ENCODE assay signal across 23 cellular contexts in the genomic region with DNA sequence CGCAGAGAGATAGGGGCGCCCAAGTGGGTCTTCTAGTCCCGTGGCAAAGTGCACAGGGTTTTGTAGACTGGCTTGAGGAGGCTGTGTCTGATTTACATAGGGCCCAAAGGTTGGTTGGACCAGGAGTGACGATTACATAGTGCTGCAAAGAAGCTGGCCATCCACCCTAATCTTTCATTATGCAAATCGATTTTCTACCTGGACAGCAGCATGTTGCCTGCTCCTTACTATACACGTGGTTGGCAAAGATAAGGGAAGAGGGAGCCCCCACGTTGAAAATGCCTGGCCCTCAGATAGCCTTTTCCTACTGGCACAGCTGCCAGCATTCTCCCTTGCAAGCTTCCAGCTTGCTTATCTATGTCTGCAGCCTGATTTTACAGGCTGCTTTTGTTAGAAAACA. TPM values are rescaled to one million over a fixed set of nuclear protein-coding genes. Genes with fewer than 3 reads are reported as not detected.
"Had no signal": no experiment of that assay in that cellular context is flagged by ENCODE, and none has a peak within 500 bp of the region (broad histone marks: within the 10 kb centered on the region; RNA-seq: fewer than 3 reads in every experiment).

No MANE protein-coding gene starts in this region.

- DNase-seq: KBM-7, MV-4-11, NCI-H1048, NCI-H1105, NCI-H1417, NCI-H1436 treated with DMSO at 0.1 percent for 48 hours, NCI-H1694, NCI-H187 treated with DMSO at 0.1 percent for 48 hours, NCI-H2029 treated with DMSO at 0.1 percent for 48 hours, NCI-H2171 treated with DMSO at 0.1 percent for 48 hours, NCI-H345, NCI-H446 treated with DMSO at 0.1 percent for 48 hours, NCI-H510A treated with DMSO at 0.1 percent for 48 hours, NCI-H748 treated with DMSO at 0.1 percent for 48 hours, PC-3, SHP77 treated with DMSO at 0.1 percent for 48 hours, SJCRH30 had no signal

- H3K36me3 ChIP-seq: SJCRH30 had no signal

- H3K27me3 ChIP-seq: SJCRH30 had no signal

- ATAC-seq: Panc1, PC-3, Right ventricle myocardium inferior, SK-N-SH treated with all-trans-retinoic acid at 6 μM for 48 hours had no signal

- H3K4me3 ChIP-seq: SJCRH30 had no signal

RNA-seq across cellular contexts. Expression of gene OR10H4, which starts 28.4 kb away (rescaled TPM):
- total RNA-seq: LHCN-M2, MCF 10A, PC-3, Right ventricle myocardium inferior, RPMI7951, SJCRH30 had no signal

RNA-seq across cellular contexts. Expression of gene CYP4F11, which starts 42.9 kb away (rescaled TPM):
- total RNA-seq: RPMI7951, SJCRH30 had no signal
